ENCODE assay signal across 18 cellular contexts in the genomic region with DNA sequence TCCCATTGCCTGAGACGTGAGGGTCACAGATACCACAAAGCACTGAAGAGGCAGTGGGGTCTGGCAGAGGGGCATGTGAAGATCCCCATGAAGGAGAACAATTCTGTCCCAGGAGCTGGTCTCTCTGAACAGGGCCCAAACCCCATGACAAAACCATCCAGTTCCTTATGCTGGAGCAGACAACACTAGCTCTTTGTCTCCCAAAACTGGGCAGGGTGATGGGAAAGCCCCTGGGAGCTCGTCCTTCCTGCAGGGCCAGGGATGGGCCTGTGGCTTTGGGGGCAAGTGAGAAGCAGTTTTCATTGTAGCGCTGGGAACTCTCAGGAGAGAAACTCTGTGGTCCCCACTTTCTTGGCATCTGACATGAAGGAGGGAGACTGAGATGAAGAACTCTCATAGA. TPM values are rescaled to one million over a fixed set of nuclear protein-coding genes. Genes with fewer than 3 reads are reported as not detected.
DNase-seq lines count a peak whose midpoint lies in the region; ATAC-seq and TF ChIP-seq lines count a peak whose summit lies in the region.
"Had no signal": no experiment of that assay in that cellular context is flagged by ENCODE, and none has a peak within 500 bp of the region (broad histone marks: within the 10 kb centered on the region; RNA-seq: fewer than 3 reads in every experiment).

No MANE protein-coding gene starts in this region.

- no peaks in the 10 kb centered on the region for H3K9me3 Mint-ChIP-seq in Calu3 (ENCODE audit: low read depth, unreplicated experiment)
- H3K9me3 Mint-ChIP-seq: activated B cell treated with CpG ODN at 0.5 μM for 24 hours; activated naive CD4-positive, alpha-beta T cell treated with anti-CD3 and anti-CD28 coated beads, Interleukin-2, amount 50 U/mL, for 72 hours; activated T-helper 17 cell treated with anti-CD3 and anti-CD28 coated beads, Interleukin-2, amount 50 U/mL, for 72 hours; nephron progenitor cell had no signal

- TF ChIP-seq CTCF in Calu3 (IDR thresholded peaks at IDR 0.05; ENCODE audit: unreplicated experiment) (no peak), foreskin keratinocyte (conservative IDR thresholded peaks at IDR 0.05) (no peak), uterus (IDR thresholded peaks at IDR 0.05) (no peak), gastroesophageal sphincter (IDR thresholded peaks at IDR 0.05) (no peak)

- BruUV-seq in Calu3 (replicated peaks; lab: Mats Ljungman, UMichigan) = no TSS peak

- intact Hi-C loops in Calu3 (cut with micrococcal nuclease; ENCODE audit: unreplicated experiment) = loop anchor here (1.0 to 5.0 kb wide), 2 partner anchors 47 to 65 kb away; partner anchors contain the start of gene ETV3
- intact Hi-C loops in posterior vena cava (cut with DNase I) = loop anchor here (2.0 to 5.0 kb wide), 3 partner anchors 37 to 66 kb away; no protein-coding TSS in a partner anchor
- intact Hi-C loops in uterus (cut with DNase I; ENCODE audit: low total_unique reads) = loop anchor here (2.0 kb wide), 1 partner anchor 64 kb away; no protein-coding TSS in a partner anchor

- H3K4me3 ChIP-seq in uterus (no peak overlapping the region), gastroesophageal sphincter (no peak overlapping the region)
- H3K4me3 ChIP-seq: GM12878, heart right ventricle had no signal

- H3K4me3 Mint-ChIP-seq in Calu3 (ENCODE audit: low read depth, unreplicated experiment) = no peak overlapping the region
- H3K4me3 Mint-ChIP-seq: activated B cell treated with CpG ODN at 0.5 μM for 24 hours; activated T-helper 17 cell treated with anti-CD3 and anti-CD28 coated beads, Interleukin-2, amount 50 U/mL, for 72 hours; nephron progenitor cell had no signal

- H3K36me3 Mint-ChIP-seq in Calu3 (ENCODE audit: insufficient read depth, unreplicated experiment) = no peaks in the 10 kb centered on the region
- H3K36me3 Mint-ChIP-seq: activated naive CD4-positive, alpha-beta T cell treated with anti-CD3 and anti-CD28 coated beads, Interleukin-2, amount 50 U/mL, for 72 hours had no signal

- peaks cover 12% of the 10 kb centered on the region for H3K4me1 Mint-ChIP-seq in Calu3 (ENCODE audit: low read depth, unreplicated experiment)
- H3K4me1 Mint-ChIP-seq: activated B cell treated with CpG ODN at 0.5 μM for 24 hours; activated T-helper 17 cell treated with anti-CD3 and anti-CD28 coated beads, Interleukin-2, amount 50 U/mL, for 72 hours had no signal

- H3K9me3 ChIP-seq in uterus = no peaks in the 10 kb centered on the region
- H3K9me3 ChIP-seq in gastroesophageal sphincter = no peaks in the 10 kb centered on the region
- H3K9me3 ChIP-seq: heart right ventricle had no signal

- peak; percentile 45 for ATAC-seq in foreskin keratinocyte
- ATAC-seq in gastroesophageal sphincter = no peak
- ATAC-seq in GM21717 (IDR thresholded peaks at IDR 0.05; ENCODE audit: unreplicated experiment) = no peak

- H3K27ac ChIP-seq in foreskin keratinocyte = no peak overlapping the region
- H3K27ac ChIP-seq in uterus = peak overlapping the region in 1 of 2 donors; percentile 11
- no peak overlapping the region for H3K27ac ChIP-seq in gastroesophageal sphincter
- H3K27ac ChIP-seq: heart right ventricle had no signal

- CTCF ChIA-PET in Calu3 (lab: Charles Lee) = interaction anchor here (1.0 to 3.0 kb wide), 11 partner anchors 10 to 72 kb away, joined by 3 to 268 read pairs (median 8); partner anchors contain the start of gene ETV3

- WGBS in gastroesophageal sphincter (ENCODE audit: low coverage in 1 of 2), 2 donors = no CpG with 5 or more reads among the region's 3 CpGs

- no peaks in the 10 kb centered on the region for H3K4me1 ChIP-seq in foreskin keratinocyte
- H3K4me1 ChIP-seq in uterus = no peaks in the 10 kb centered on the region
- H3K4me1 ChIP-seq in gastroesophageal sphincter = peaks cover 0 to 15% (median 5%) of the 10 kb centered on the region in 3 donors

- H3K27ac Mint-ChIP-seq in Calu3 (ENCODE audit: unreplicated experiment) = no peak overlapping the region
- H3K27ac Mint-ChIP-seq: activated B cell treated with CpG ODN at 0.5 μM for 24 hours; activated naive CD4-positive, alpha-beta T cell treated with anti-CD3 and anti-CD28 coated beads, Interleukin-2, amount 50 U/mL, for 72 hours; activated T-helper 17 cell treated with anti-CD3 and anti-CD28 coated beads, Interleukin-2, amount 50 U/mL, for 72 hours; nephron progenitor cell; progenitor cell of endocrine pancreas had no signal

- H3K27me3 ChIP-seq in foreskin keratinocyte (no peaks in the 10 kb centered on the region), uterus (no peaks in the 10 kb centered on the region), gastroesophageal sphincter (peaks cover 7% of the 10 kb centered on the region)
- H3K27me3 ChIP-seq: heart right ventricle had no signal

- no peaks in the 10 kb centered on the region for H3K27me3 Mint-ChIP-seq in Calu3 (ENCODE audit: unreplicated experiment)
- H3K27me3 Mint-ChIP-seq: activated T-helper 17 cell treated with anti-CD3 and anti-CD28 coated beads, Interleukin-2, amount 50 U/mL, for 72 hours had no signal

- H3K36me3 ChIP-seq in uterus (no peaks in the 10 kb centered on the region), gastroesophageal sphincter (no peaks in the 10 kb centered on the region)
- H3K36me3 ChIP-seq: heart right ventricle had no signal

- no peak for TF ChIP-seq POLR2A in uterus (IDR thresholded peaks at IDR 0.05)
- TF ChIP-seq POLR2A in gastroesophageal sphincter (IDR thresholded peaks at IDR 0.05) = no peak

- TF ChIP-seq EP300 in gastroesophageal sphincter (IDR thresholded peaks at IDR 0.05) = no peak

- DNase-seq in Calu3 (peak; percentile 50), RPMI7951 (ENCODE audit: low read depth) (peak; percentile 35), foreskin keratinocyte (peak in 1 of 2 donors; percentile 9), posterior vena cava (ENCODE audit: low spot score) (peak; percentile 25), uterus (no peak), NCI-H1092 treated with DMSO at 0.1 percent for 48 hours (lab: John Stamatoyannopoulos, UW) (no peak)

RNA-seq across cellular contexts. Expression of gene ETV3L, which starts 8.8 kb away (rescaled TPM):
- total RNA-seq in Calu3 (2022) (not detected in 2 replicates), foreskin keratinocyte (not detected in 2 replicates), posterior vena cava (not detected), uterus (not detected), gastroesophageal sphincter (not detected)
- not detected in 2 replicates for total RNA-seq in RPMI7951 (2014; rRNA removed; shearing (Covaris generic))
- not detected in 2 replicates for polyA plus RNA-seq in foreskin keratinocyte
- total RNA-seq: activated B cell treated with CpG ODN at 0.5 μM for 24 hours; activated naive CD4-positive, alpha-beta T cell treated with anti-CD3 and anti-CD28 coated beads, Interleukin-2, amount 50 U/mL, for 72 hours; aorta; dermis microvascular lymphatic vessel endothelial cell; heart right ventricle; left lobe of liver had no signal
- polyA plus RNA-seq: aorta, heart right ventricle had no signal

RNA-seq across cellular contexts. Expression of gene ARHGEF11, which starts 45.2 kb away (rescaled TPM):
- total RNA-seq in Calu3 (2022) (44.1 and 46.6 TPM in 2 replicates), foreskin keratinocyte (16.5 and 18.4 TPM in 2 replicates), posterior vena cava (10 to 100 TPM; 28.8 to 32.2 TPM), uterus (10 to 100 TPM; 28.2 to 65.3 (median 40.5) TPM), gastroesophageal sphincter (10 to 100 TPM; 28.5 to 51.7 (median 37.3) TPM)
- total RNA-seq in RPMI7951 (2014; rRNA removed; shearing (Covaris generic)) = 11.4 and 12.5 TPM in 2 replicates
- 5.6 and 6.1 TPM in 2 replicates for polyA plus RNA-seq in foreskin keratinocyte

RNA-seq across cellular contexts. Expression of gene ETV3, which starts 47.4 kb away (rescaled TPM):
- total RNA-seq in Calu3 (2022) = 39.7 and 50.0 TPM in 2 replicates
- total RNA-seq in RPMI7951 (2014; rRNA removed; shearing (Covaris generic)) = 7.2 and 7.9 TPM in 2 replicates
- 26.2 and 27.0 TPM in 2 replicates for total RNA-seq in foreskin keratinocyte
- 5.9 and 7.3 TPM in 2 replicates for polyA plus RNA-seq in foreskin keratinocyte
- total RNA-seq in posterior vena cava = 10 to 100 TPM; 25.6 to 28.1 TPM
- total RNA-seq in uterus = 10 to 100 TPM in 3 of 4 donors, 1 to 10 TPM in 1; 4.4 to 30.1 (median 19.6) TPM
- total RNA-seq in gastroesophageal sphincter = 10 to 100 TPM; 17.7 to 27.3 (median 20.5) TPM

Comparison
In these comparisons a context has a peak if more than half of its experiments do, and no peak if none do; other contexts are left out.
1. DNase-seq: peak in Calu3 (single experiment), RPMI7951 (single experiment) and posterior vena cava (single experiment); none in uterus (0 of 2) and NCI-H1092 treated with DMSO at 0.1 percent for 48 hours (single experiment).